Comparison of ENCODE assay signal across 13 cellular contexts in genomic region chr1:243621973-243622372, GRCh38.
"Had no signal": no experiment of that assay in that cellular context is flagged by ENCODE, and none has a peak within 500 bp of the region (broad histone marks: within the 10 kb centered on the region; RNA-seq: fewer than 3 reads in every experiment).

No MANE protein-coding gene starts in this region.

- DNase-seq: activated effector memory CD4-positive, alpha-beta T cell treated with Interleukin-2 at 50 U/mL for 16 hours; colonic mucosa; esophagus squamous epithelium; foreskin keratinocyte; islet precursor cell; left ventricle myocardium inferior; ovary; stomach had no signal

- H3K4me3 ChIP-seq: colonic mucosa, esophagus squamous epithelium, left ventricle myocardium inferior, ovary, stomach, thoracic aorta had no signal

- H3K4me1 Mint-ChIP-seq: neural crest cell had no signal

- H3K27me3 Mint-ChIP-seq: memory B cell had no signal

- H3K4me1 ChIP-seq: colonic mucosa, esophagus squamous epithelium, foreskin keratinocyte, left ventricle myocardium inferior, stomach had no signal

- H3K27ac Mint-ChIP-seq: activated naive CD4-positive, alpha-beta T cell treated with anti-CD3 and anti-CD28 coated beads, Interleukin-2, amount 50 U/mL, for 72 hours; memory B cell had no signal

- ATAC-seq: activated CD4-positive, CD25-positive, alpha-beta regulatory T cell treated with anti-CD3 and anti-CD28 coated beads, Interleukin-2, amount 50 U/mL, for 24 hours; activated naive CD4-positive, alpha-beta T cell treated with anti-CD3 and anti-CD28 coated beads, Interleukin-2, amount 50 U/mL, for 72 hours; foreskin keratinocyte had no signal

- H3K4me3 Mint-ChIP-seq: memory B cell, neural crest cell had no signal

- H3K36me3 ChIP-seq: colonic mucosa, ovary had no signal

- H3K27ac ChIP-seq: colonic mucosa, esophagus squamous epithelium, foreskin keratinocyte, left ventricle myocardium inferior, ovary, stomach, thoracic aorta had no signal

- H3K27me3 ChIP-seq: colonic mucosa, esophagus squamous epithelium, foreskin keratinocyte, ovary, stomach had no signal
